8 cellular contexts compared by ENCODE assay signal in genomic region chr9:129624168-129624759, GRCh38. TPM values are rescaled to one million over a fixed set of nuclear protein-coding genes. Genes with fewer than 3 reads are reported as not detected.
DNase-seq lines count a peak whose midpoint lies in the region; ATAC-seq and TF ChIP-seq lines count a peak whose summit lies in the region.

No MANE protein-coding gene starts in this region.

- H3K27ac ChIP-seq in CD4-positive, alpha-beta T cell (ENCODE audit: low read depth, low read length) = peak overlapping the region; percentile 21
- H3K27ac ChIP-seq in HL-60 (replicated peaks) = peak overlapping the region; percentile 95
- H3K27ac ChIP-seq in RWPE2 (ENCODE audit: poor library complexity, severe bottlenecking) = peak overlapping the region; percentile 61
- H3K27ac ChIP-seq in gastroesophageal sphincter = peak overlapping the region in 1 of 4 donors; percentile 93
- no peak overlapping the region for H3K27ac ChIP-seq in smooth muscle cell (ENCODE audit: low read depth)

- CTCF ChIA-PET in CD4-positive, alpha-beta T cell (lab: Charles Lee) = interaction anchor here (0.7 to 4.3 kb wide), 16 partner anchors 13 to 494 kb away, joined by 3 to 38 read pairs (median 6); partner anchors contain the start of genes ASB6 and IER5L

- POLR2A ChIA-PET in CD4-positive, alpha-beta T cell (lab: Charles Lee) = interaction anchor here (0.6 to 4.4 kb wide), 14 partner anchors 10 to 596 kb away, joined by 3 to 53 read pairs (median 6); partner anchors contain the start of genes ASB6, DOLPP1, IER5L and SH3GLB2

- intact Hi-C loops in CD4-positive, alpha-beta T cell (cut with DNase I, micrococcal nuclease) = loop anchor here in 1 of 2 experiments (2.0 to 10.0 kb wide), 2 partner anchors 13 to 181 kb away; partner anchors contain the start of gene TOR1B

- no peak overlapping the region for H3K9ac ChIP-seq in smooth muscle cell (ENCODE audit: low read depth)

- no peak for TF ChIP-seq EP300 in gastroesophageal sphincter (IDR thresholded peaks at IDR 0.05)

- peak; percentile 55 to 73 (median 62) for DNase-seq in CD4-positive, alpha-beta T cell
- DNase-seq in HL-60 (ENCODE audit: low read depth in 1 of 2, low spot score in 1 of 2) = peak in 1 of 2 experiments; percentile 76
- no peak for DNase-seq in RWPE2 (ENCODE audit: low spot score)
- DNase-seq in activated T-helper 9 cell treated with anti-CD3 and anti-CD28 coated beads, Interleukin-2, amount 50 U/mL, for 16 hours (ENCODE audit: low read depth) = peak; percentile 57
- DNase-seq in smooth muscle cell (lab: John Stamatoyannopoulos, UW; ENCODE audit: unreplicated experiment) = peak; percentile 14

- H3K4me3 ChIP-seq in HL-60 (replicated peaks; ENCODE audit: insufficient read depth, low read length) = no peak overlapping the region
- no peak overlapping the region for H3K4me3 ChIP-seq in RWPE2 (ENCODE audit: severe bottlenecking)
- H3K4me3 ChIP-seq in gastroesophageal sphincter = no peak overlapping the region
- H3K4me3 ChIP-seq in smooth muscle cell = no peak overlapping the region

- no peaks in the 10 kb centered on the region for H3K9me3 Mint-ChIP-seq in CD4-positive, alpha-beta T cell

- H4K20me1 ChIP-seq in smooth muscle cell (ENCODE audit: low read depth) = peaks cover 23% of the 10 kb centered on the region

- 0 to 32% methylated on average over 1 to 11 of the region's 12 CpGs for whole genome bisulfite sequencing in gastroesophageal sphincter (ENCODE audit: low coverage in 1 of 2), 2 donors
- 48% methylated on average over 12 of the region's 12 CpGs for WGBS in smooth muscle cell (ENCODE audit: low lambda C conversion rate)

- H3K36me3 Mint-ChIP-seq in CD4-positive, alpha-beta T cell (ENCODE audit: low read depth) = peaks cover 18% of the 10 kb centered on the region

- peaks cover 53% of the 10 kb centered on the region for H3K4me1 Mint-ChIP-seq in CD4-positive, alpha-beta T cell (ENCODE audit: low read depth)

- ATAC-seq in CD4-positive, alpha-beta T cell (ENCODE audit: poor library complexity) = no peak
- ATAC-seq in RWPE2 (ENCODE audit: low read depth) (no peak), gastroesophageal sphincter (no peak), GM19397 (IDR thresholded peaks at IDR 0.05; ENCODE audit: unreplicated experiment) (no peak), HG02571 (IDR thresholded peaks at IDR 0.05; ENCODE audit: unreplicated experiment) (no peak)

- peaks cover 25% of the 10 kb centered on the region for H3K27me3 ChIP-seq in CD4-positive, alpha-beta T cell (ENCODE audit: control insufficient read depth, insufficient read depth, low read length)
- peaks cover 6% of the 10 kb centered on the region for H3K27me3 ChIP-seq in HL-60 (ENCODE audit: insufficient read depth, poor library complexity, severe bottlenecking)
- H3K27me3 ChIP-seq in RWPE2 (ENCODE audit: insufficient read depth, poor library complexity, severe bottlenecking) = no peaks in the 10 kb centered on the region
- peaks cover 10% of the 10 kb centered on the region for H3K27me3 ChIP-seq in gastroesophageal sphincter
- no peaks in the 10 kb centered on the region for H3K27me3 ChIP-seq in smooth muscle cell (ENCODE audit: low read depth)

- no peak overlapping the region for H3K4me2 ChIP-seq in smooth muscle cell

- peaks cover 19% of the 10 kb centered on the region; the same call in 1 of the 2 replicates for H3K36me3 ChIP-seq in RWPE2 (ENCODE audit: low read depth)
- H3K36me3 ChIP-seq in gastroesophageal sphincter = no peaks in the 10 kb centered on the region
- H3K36me3 ChIP-seq in smooth muscle cell (ENCODE audit: low read depth) = no peaks in the 10 kb centered on the region

- peak overlapping the region; percentile 94 for H3K27ac Mint-ChIP-seq in CD4-positive, alpha-beta T cell

- H3K4me3 Mint-ChIP-seq in CD4-positive, alpha-beta T cell = peak overlapping the region; percentile 83

- peaks cover 21% of the 10 kb centered on the region for H3K79me2 ChIP-seq in smooth muscle cell (ENCODE audit: low read depth)

- H3K4me1 ChIP-seq in RWPE2 (ENCODE audit: insufficient read depth, poor library complexity, severe bottlenecking) (peaks cover 18% of the 10 kb centered on the region), gastroesophageal sphincter (peaks cover 0 to 69% (median 31%) of the 10 kb centered on the region in 3 donors), smooth muscle cell (ENCODE audit: low read depth) (peaks cover 15% of the 10 kb centered on the region)

- no peak overlapping the region for H2AFZ ChIP-seq in smooth muscle cell (ENCODE audit: low read depth)

- H3K9me3 ChIP-seq in CD4-positive, alpha-beta T cell (ENCODE audit: control insufficient read depth, low read length) = no peaks in the 10 kb centered on the region
- H3K9me3 ChIP-seq in RWPE2 (ENCODE audit: severe bottlenecking) (no peaks in the 10 kb centered on the region), gastroesophageal sphincter (no peaks in the 10 kb centered on the region), smooth muscle cell (replicated peaks; ENCODE audit: low read depth) (no peaks in the 10 kb centered on the region)

- peaks cover 16% of the 10 kb centered on the region for H3F3A ChIP-seq in smooth muscle cell (ENCODE audit: low read depth)

- H3K27me3 Mint-ChIP-seq in CD4-positive, alpha-beta T cell = peaks cover 23% of the 10 kb centered on the region

- no peak for TF ChIP-seq POLR2A in gastroesophageal sphincter (IDR thresholded peaks at IDR 0.05)

- peak; percentile 80 for TF ChIP-seq CTCF in CD4-positive, alpha-beta T cell (IDR thresholded peaks at IDR 0.05)
- peak; percentile 63 for TF ChIP-seq CTCF in HL-60 (IDR thresholded peaks at IDR 0.05; ENCODE audit: insufficient read depth, low read length)
- peak; percentile 91 for TF ChIP-seq CTCF in RWPE2 (IDR thresholded peaks at IDR 0.05; ENCODE audit: poor library complexity, severe bottlenecking)
- TF ChIP-seq CTCF in gastroesophageal sphincter (IDR thresholded peaks at IDR 0.05) = peak in 3 of 4 experiments; percentile 57 to 85 (median 66)
- TF ChIP-seq CTCF in smooth muscle cell (IDR thresholded peaks at IDR 0.05; ENCODE audit: borderline replicate concordance, insufficient read depth, poor library complexity, severe bottlenecking) = peak; percentile 75

RNA-seq across cellular contexts. Expression of gene NTMT1, which starts 1.7 kb away (rescaled TPM):
- total RNA-seq in CD4-positive, alpha-beta T cell = 10 to 100 TPM; 50.7 to 52.5 TPM
- 10 to 100 TPM; 12.8 to 24.0 (median 21.8) TPM for total RNA-seq in gastroesophageal sphincter
- total RNA-seq in smooth muscle cell = 24.7 and 42.9 TPM in 2 replicates
- polyA plus RNA-seq in smooth muscle cell = 118 and 129 TPM in 2 replicates

RNA-seq across cellular contexts. Expression of gene C9orf50, which starts 3.4 kb away (rescaled TPM):
- total RNA-seq in CD4-positive, alpha-beta T cell = not detected
- total RNA-seq in gastroesophageal sphincter (under 1 TPM in 1 of 4 donors, not detected in 3; 0.27 TPM), smooth muscle cell (not detected in 2 replicates)
- 0.59 TPM in 1 of 2 replicates, not detected in the other for polyA plus RNA-seq in smooth muscle cell

RNA-seq across cellular contexts. Expression of gene ASB6, which starts 17.7 kb away (rescaled TPM):
- total RNA-seq in CD4-positive, alpha-beta T cell = 10 to 100 TPM; 28.5 to 29.3 TPM
- total RNA-seq in gastroesophageal sphincter (10 to 100 TPM; 21.3 to 37.2 (median 28.2) TPM), smooth muscle cell (10.9 and 13.8 TPM in 2 replicates)
- 22.2 and 26.0 TPM in 2 replicates for polyA plus RNA-seq in smooth muscle cell

RNA-seq across cellular contexts. Expression of gene PRRX2, which starts 41.2 kb away (rescaled TPM):
- not detected for total RNA-seq in CD4-positive, alpha-beta T cell
- total RNA-seq in gastroesophageal sphincter (10 to 100 TPM in 1 of 4 donors, 1 to 10 TPM in 2, under 1 TPM in 1; 0.93 to 12.1 (median 7.1) TPM), smooth muscle cell (59.9 and 87.7 TPM in 2 replicates)
- 180 and 234 TPM in 2 replicates for polyA plus RNA-seq in smooth muscle cell
